Comparison of ENCODE assay signal across 13 cellular contexts in the genomic region with DNA sequence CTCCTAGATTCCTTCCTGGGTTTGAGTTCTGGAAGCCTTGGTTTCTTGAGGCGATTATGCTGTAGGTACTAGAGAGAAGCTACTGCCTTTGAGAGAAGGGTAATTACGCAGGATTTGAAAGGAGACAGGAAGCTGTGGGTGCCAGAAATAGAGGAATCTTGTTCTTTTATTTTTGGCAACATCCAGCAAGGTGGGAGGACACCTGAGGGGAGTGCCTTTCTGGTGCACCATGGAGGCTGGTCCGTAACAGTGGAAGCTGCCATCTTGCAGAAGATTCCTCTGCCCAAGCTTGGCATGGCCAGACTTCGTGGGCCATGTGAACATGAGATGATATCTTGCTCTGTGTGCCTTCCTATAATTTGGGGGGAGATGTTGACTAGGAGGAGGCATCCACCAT.
DNase-seq lines count a peak whose midpoint lies in the region; ATAC-seq and TF ChIP-seq lines count a peak whose summit lies in the region.
"Had no signal": no experiment of that assay in that cellular context is flagged by ENCODE, and none has a peak within 500 bp of the region (broad histone marks: within the 10 kb centered on the region; RNA-seq: fewer than 3 reads in every experiment).

No MANE protein-coding gene starts in this region.

- peaks cover 35 to 49% of the 10 kb centered on the region in 2 donors for H3K4me1 Mint-ChIP-seq in natural killer cell treated with Interleukin-12 subunit alpha and Interleukin-12 subunit beta and Interleukin-15 and Interleukin-18, amount 100 ng/mL, for 72 hours (ENCODE audit: low read depth in 2 of 2)
- peaks cover 14 to 21% of the 10 kb centered on the region in 2 donors for H3K4me1 Mint-ChIP-seq in natural killer cell
- peaks cover 38% of the 10 kb centered on the region for H3K4me1 Mint-ChIP-seq in activated CD8-positive, alpha-beta T cell treated with anti-CD3 and anti-CD28 coated beads for 36 hours (ENCODE audit: low read depth)

- H3K27ac ChIP-seq in mesodermal cell (ENCODE audit: low read depth, low read length, severe bottlenecking), result peak overlapping the region; percentile 29
- H3K27ac ChIP-seq in upper lobe of left lung, result peak overlapping the region in 3 of 4 donors; percentile 14 to 61 (median 44)

- ATAC-seq in natural killer cell treated with Interleukin-12 subunit alpha and Interleukin-12 subunit beta and Interleukin-15 and Interleukin-18, amount 100 ng/mL, for 72 hours, result no peak
- ATAC-seq in natural killer cell (no peak), upper lobe of left lung (ENCODE audit: low FRiP score in 2 of 2) (no peak), GM19395 (IDR thresholded peaks at IDR 0.05; ENCODE audit: unreplicated experiment) (no peak), GM19467 (IDR thresholded peaks at IDR 0.05; ENCODE audit: unreplicated experiment) (no peak)
- ATAC-seq in activated CD8-positive, alpha-beta T cell treated with anti-CD3 and anti-CD28 coated beads for 36 hours, result no peak

- no peak for TF ChIP-seq POLR2A in upper lobe of left lung (IDR thresholded peaks at IDR 0.05)

- H3K4me1 ChIP-seq in mesodermal cell (ENCODE audit: control insufficient read depth, insufficient read depth, low read length, poor library complexity, severe bottlenecking), result peaks cover 14% of the 10 kb centered on the region
- H3K4me1 ChIP-seq in upper lobe of left lung, result peaks cover 13 to 28% (median 24%) of the 10 kb centered on the region in 4 donors
- H3K4me1 ChIP-seq: right lobe of liver had no signal

- H3K27me3 Mint-ChIP-seq in natural killer cell treated with Interleukin-12 subunit alpha and Interleukin-12 subunit beta and Interleukin-15 and Interleukin-18, amount 100 ng/mL, for 72 hours, result no peaks in the 10 kb centered on the region
- H3K27me3 Mint-ChIP-seq in natural killer cell (ENCODE audit: low read depth in 2 of 2), result no peaks in the 10 kb centered on the region
- no peaks in the 10 kb centered on the region for H3K27me3 Mint-ChIP-seq in activated CD8-positive, alpha-beta T cell treated with anti-CD3 and anti-CD28 coated beads for 36 hours
- H3K27me3 Mint-ChIP-seq: brain had no signal

- no peak for DNase-seq in natural killer cell treated with Interleukin-12 subunit alpha and Interleukin-12 subunit beta and Interleukin-15 and Interleukin-18, amount 100 ng/mL, for 72 hours (ENCODE audit: low spot score)
- DNase-seq in natural killer cell (no peak), upper lobe of left lung (no peak), HPDE6-E6E7 (ENCODE audit: extremely low spot score) (no peak)
- DNase-seq in activated CD8-positive, alpha-beta T cell treated with anti-CD3 and anti-CD28 coated beads for 36 hours, result no peak
- DNase-seq: NCI-H1694, NCI-H82 had no signal

- CTCF ChIA-PET in activated CD8-positive, alpha-beta T cell treated with anti-CD3 and anti-CD28 coated beads for 36 hours (lab: Charles Lee), result interaction anchor here (0.6 to 2.8 kb wide), 8 partner anchors 9 to 105 kb away, joined by 3 to 11 read pairs (median 4); a partner anchor contains a TSS

- no peak for TF ChIP-seq EP300 in upper lobe of left lung (IDR thresholded peaks at IDR 0.05)

- intact Hi-C loops in natural killer cell (cut with micrococcal nuclease), result no loop called here
- intact Hi-C loops in activated CD8-positive, alpha-beta T cell treated with anti-CD3 and anti-CD28 coated beads for 36 hours (cut with micrococcal nuclease), result no loop called here

- H3K27ac Mint-ChIP-seq in natural killer cell treated with Interleukin-12 subunit alpha and Interleukin-12 subunit beta and Interleukin-15 and Interleukin-18, amount 100 ng/mL, for 72 hours, result peak overlapping the region; percentile 78 to 93
- peak overlapping the region in 1 of 2 donors; percentile 74 for H3K27ac Mint-ChIP-seq in natural killer cell
- peak overlapping the region; percentile 88 for H3K27ac Mint-ChIP-seq in activated CD8-positive, alpha-beta T cell treated with anti-CD3 and anti-CD28 coated beads for 36 hours

- no peaks in the 10 kb centered on the region for H3K36me3 ChIP-seq in mesodermal cell (ENCODE audit: control insufficient read depth, insufficient read depth, low read length)
- H3K36me3 ChIP-seq in upper lobe of left lung, result no peaks in the 10 kb centered on the region
- H3K36me3 ChIP-seq: right lobe of liver had no signal

- no peaks in the 10 kb centered on the region for H3K9me3 Mint-ChIP-seq in natural killer cell treated with Interleukin-12 subunit alpha and Interleukin-12 subunit beta and Interleukin-15 and Interleukin-18, amount 100 ng/mL, for 72 hours
- no peaks in the 10 kb centered on the region for H3K9me3 Mint-ChIP-seq in natural killer cell
- H3K9me3 Mint-ChIP-seq in activated CD8-positive, alpha-beta T cell treated with anti-CD3 and anti-CD28 coated beads for 36 hours, result peaks cover 2% of the 10 kb centered on the region

- H3K4me3 Mint-ChIP-seq in natural killer cell treated with Interleukin-12 subunit alpha and Interleukin-12 subunit beta and Interleukin-15 and Interleukin-18, amount 100 ng/mL, for 72 hours, result peak overlapping the region; percentile 71
- no peak overlapping the region for H3K4me3 Mint-ChIP-seq in natural killer cell
- H3K4me3 Mint-ChIP-seq in activated CD8-positive, alpha-beta T cell treated with anti-CD3 and anti-CD28 coated beads for 36 hours, result peak overlapping the region; percentile 52
- H3K4me3 Mint-ChIP-seq: brain had no signal

- H3K4me3 ChIP-seq in mesodermal cell (ENCODE audit: extremely low read depth, insufficient read depth, low read length, poor library complexity, severe bottlenecking) (no peak overlapping the region), upper lobe of left lung (no peak overlapping the region)
- H3K4me3 ChIP-seq: mucosa of descending colon, right lobe of liver had no signal

- H3K36me3 Mint-ChIP-seq in natural killer cell treated with Interleukin-12 subunit alpha and Interleukin-12 subunit beta and Interleukin-15 and Interleukin-18, amount 100 ng/mL, for 72 hours, result no peaks in the 10 kb centered on the region
- no peaks in the 10 kb centered on the region for H3K36me3 Mint-ChIP-seq in natural killer cell
- H3K36me3 Mint-ChIP-seq in activated CD8-positive, alpha-beta T cell treated with anti-CD3 and anti-CD28 coated beads for 36 hours (ENCODE audit: low read depth), result peaks cover 15% of the 10 kb centered on the region

- TF ChIP-seq CTCF in natural killer cell (IDR thresholded peaks at IDR 0.05) (no peak), upper lobe of left lung (IDR thresholded peaks at IDR 0.05) (no peak)
- TF ChIP-seq CTCF in activated CD8-positive, alpha-beta T cell treated with anti-CD3 and anti-CD28 coated beads for 36 hours (IDR thresholded peaks at IDR 0.05), result no peak

- no peaks in the 10 kb centered on the region for H3K27me3 ChIP-seq in upper lobe of left lung
- H3K27me3 ChIP-seq: right lobe of liver had no signal

- POLR2A ChIA-PET in activated CD8-positive, alpha-beta T cell treated with anti-CD3 and anti-CD28 coated beads for 36 hours (lab: Charles Lee), result interaction anchor here (0.7 to 1.9 kb wide), 7 partner anchors 10 to 99 kb away, joined by 3 to 9 read pairs (median 4); no protein-coding TSS in a partner anchor

- 86 to 100% methylated on average over 3 to 4 of the region's 4 CpGs for WGBS in mesodermal cell (ENCODE audit: insufficient coverage in 2 of 2), 2 experiments
- WGBS in upper lobe of left lung, 2 donors, result 85 to 90% methylated on average over 4 of the region's 4 CpGs

- H3K9me3 ChIP-seq in mesodermal cell (ENCODE audit: control insufficient read depth, low read length), result no peaks in the 10 kb centered on the region
- H3K9me3 ChIP-seq in upper lobe of left lung, result no peaks in the 10 kb centered on the region
- H3K9me3 ChIP-seq: mucosa of descending colon, right lobe of liver had no signal
